20 cellular contexts compared by ENCODE assay signal in genomic region chr13:55613429-55614187, GRCh38.
A peak's percentile ranks its signal among the peaks of the same experiment; 100 is the strongest.
DNase-seq lines count a peak whose midpoint lies in the region; ATAC-seq and TF ChIP-seq lines count a peak whose summit lies in the region.
"Had no signal": no experiment of that assay in that cellular context is flagged by ENCODE, and none has a peak within 500 bp of the region (broad histone marks: within the 10 kb centered on the region; RNA-seq: fewer than 3 reads in every experiment).

No MANE protein-coding gene starts in this region.

- H2AK5ac ChIP-seq in neuronal stem cell (ENCODE audit: low read depth, low read length), result no peak overlapping the region

- no peak overlapping the region for H3K4ac ChIP-seq in neuronal stem cell (ENCODE audit: low read length)

- H3K9me3 ChIP-seq in neuronal stem cell (replicated peaks in 1 of 2; ENCODE audit: control insufficient read depth in 2 of 2, insufficient read depth in 1 of 2, low read depth in 1 of 2, low read length in 2 of 2) (no peaks in the 10 kb centered on the region), gastrocnemius medialis (no peaks in the 10 kb centered on the region)
- H3K9me3 ChIP-seq: A549; BLaER1 treated with 17β-estradiol and CSF1 and Interleukin-3, amounts not matched to agents 10 nM and 100 nM; Caco-2 had no signal

- H3K18ac ChIP-seq in neuronal stem cell (ENCODE audit: low read length), result no peak overlapping the region

- no peak overlapping the region for H4K8ac ChIP-seq in neuronal stem cell (ENCODE audit: low read depth, low read length)

- no peak overlapping the region for H3K9ac ChIP-seq in neuronal stem cell (ENCODE audit: low read depth, low read length, poor library complexity)
- H3K9ac ChIP-seq: BLaER1 treated with 17β-estradiol and CSF1 and Interleukin-3, amounts not matched to agents 10 nM and 100 nM had no signal

- no peak overlapping the region for H3K4me2 ChIP-seq in neuronal stem cell (ENCODE audit: insufficient read depth, low read length, poor library complexity, severe bottlenecking)
- H3K4me2 ChIP-seq: A549 had no signal

- intact Hi-C loops in gastrocnemius medialis (cut with DNase I; ENCODE audit: low total_unique reads), result no loop called here

- H3K36me3 ChIP-seq in neuronal stem cell (replicated peaks in 1 of 2; ENCODE audit: control insufficient read depth in 2 of 2, insufficient read depth in 2 of 2, low read length in 2 of 2) (no peaks in the 10 kb centered on the region), gastrocnemius medialis (no peaks in the 10 kb centered on the region)
- H3K36me3 ChIP-seq: BLaER1 treated with 17β-estradiol and CSF1 and Interleukin-3, amounts not matched to agents 10 nM and 100 nM had no signal

- ATAC-seq in gastrocnemius medialis, result peak; percentile 47 to 81
- no peak for ATAC-seq in HG02678 (IDR thresholded peaks at IDR 0.05; ENCODE audit: unreplicated experiment)
- no peak for ATAC-seq in HG03460 (IDR thresholded peaks at IDR 0.05; ENCODE audit: unreplicated experiment)
- ATAC-seq: A549; CD8-positive, alpha-beta T cell; GM12878 had no signal

- WGBS in neuronal stem cell (ENCODE audit: extremely low coverage in 2 of 2, insufficient read length in 2 of 2, insufficient replicate concordance in 1 of 2), 2 donors, result no CpG with 5 or more reads among the region's 4 CpGs

- H3K4me1 ChIP-seq in neuronal stem cell (ENCODE audit: control insufficient read depth in 2 of 2, insufficient read depth in 1 of 2, low read depth in 1 of 2, low read length in 2 of 2) (peaks cover 0 to 2% of the 10 kb centered on the region in 2 donors), gastrocnemius medialis (no peaks in the 10 kb centered on the region)
- H3K4me1 ChIP-seq: A549, Caco-2 had no signal

- H3K14ac ChIP-seq in neuronal stem cell (ENCODE audit: low read length), result no peak overlapping the region

- H4K91ac ChIP-seq in neuronal stem cell (ENCODE audit: low read depth, low read length, poor library complexity), result no peak overlapping the region

- H2BK120ac ChIP-seq in neuronal stem cell (ENCODE audit: low read depth, low read length), result no peak overlapping the region

- H3K27ac ChIP-seq in neuronal stem cell (replicated peaks; ENCODE audit: low read length) (no peak overlapping the region), gastrocnemius medialis (peak overlapping the region in 3 of 4 donors; percentile 4 to 43 (median 8))
- H3K27ac ChIP-seq: 22Rv1; A549; BLaER1 treated with 17β-estradiol and CSF1 and Interleukin-3, amounts not matched to agents 10 nM and 100 nM; C4-2B had no signal

- no peak for TF ChIP-seq POLR2A in gastrocnemius medialis (IDR thresholded peaks at IDR 0.05)

- DNase-seq in NCI-H2171 treated with DMSO at 0.1 percent for 48 hours (lab: John Stamatoyannopoulos, UW) (peak; percentile 14), NCI-H2171 (lab: John Stamatoyannopoulos, UW) (no peak), G401 (ENCODE audit: low spot score) (peak; percentile 8), neuronal stem cell (ENCODE audit: low spot score) (no peak), gastrocnemius medialis (no peak), amniotic stem cell (lab: John Stamatoyannopoulos, UW) (no peak)
- DNase-seq: AML-193; Caco-2; Calu3; CD4-positive, alpha-beta T cell; CD8-positive, alpha-beta T cell; DMS79 treated with DMSO at 0.1 percent for 48 hours; GDM1 had no signal

- no peak overlapping the region for H2BK12ac ChIP-seq in neuronal stem cell (ENCODE audit: low read length)

- TF ChIP-seq CTCF in gastrocnemius medialis (IDR thresholded peaks at IDR 0.05 in 4 of 5, conservative IDR thresholded peaks at IDR 0.05 in 1 of 5), result no peak

- H3K79me1 ChIP-seq in neuronal stem cell (ENCODE audit: low read depth, low read length), result no peaks in the 10 kb centered on the region

- H2BK15ac ChIP-seq in neuronal stem cell (ENCODE audit: low read length), result no peak overlapping the region

- H3K4me3 ChIP-seq in neuronal stem cell (ENCODE audit: low read length in 2 of 2) (no peak overlapping the region), gastrocnemius medialis (no peak overlapping the region)
- H3K4me3 ChIP-seq: A549; BLaER1 treated with 17β-estradiol and CSF1 and Interleukin-3, amounts not matched to agents 10 nM and 100 nM; GM12878 had no signal

- H3K23ac ChIP-seq in neuronal stem cell (ENCODE audit: low read depth, low read length, poor library complexity), result no peak overlapping the region

- H3K27me3 ChIP-seq in neuronal stem cell (ENCODE audit: control insufficient read depth in 3 of 3, insufficient read depth in 3 of 3, low read depth in 1 of 3, low read length in 3 of 3) (no peaks in the 10 kb centered on the region), gastrocnemius medialis (no peaks in the 10 kb centered on the region)
- H3K27me3 ChIP-seq: BLaER1 treated with 17β-estradiol and CSF1 and Interleukin-3, amounts not matched to agents 10 nM and 100 nM had no signal

- in situ Hi-C loops in G401 (cut with HindIII; ENCODE audit: low sequenced_read_pairs) (no loop called here), gastrocnemius medialis (cut with MboI; ENCODE audit: low sequenced_read_pairs in 4 of 4) (no loop called here)

- peak overlapping the region; percentile 23 for H2AFZ ChIP-seq in neuronal stem cell (ENCODE audit: low read length)

- H2BK5ac ChIP-seq in neuronal stem cell (ENCODE audit: low read length), result no peak overlapping the region

Comparison
In these comparisons a context has a peak if more than half of its experiments do, and no peak if none do; other contexts are left out.
1. DNase-seq: peak in NCI-H2171 treated with DMSO at 0.1 percent for 48 hours (single experiment) and G401 (single experiment); none in NCI-H2171 (single experiment), neuronal stem cell (single experiment), gastrocnemius medialis (0 of 2) and amniotic stem cell (single experiment).
2. ATAC-seq: peak in gastrocnemius medialis (2 of 2); none in HG02678 (single experiment) and HG03460 (single experiment).